Comparison of ENCODE assay signal across 22 cellular contexts in the genomic region with DNA sequence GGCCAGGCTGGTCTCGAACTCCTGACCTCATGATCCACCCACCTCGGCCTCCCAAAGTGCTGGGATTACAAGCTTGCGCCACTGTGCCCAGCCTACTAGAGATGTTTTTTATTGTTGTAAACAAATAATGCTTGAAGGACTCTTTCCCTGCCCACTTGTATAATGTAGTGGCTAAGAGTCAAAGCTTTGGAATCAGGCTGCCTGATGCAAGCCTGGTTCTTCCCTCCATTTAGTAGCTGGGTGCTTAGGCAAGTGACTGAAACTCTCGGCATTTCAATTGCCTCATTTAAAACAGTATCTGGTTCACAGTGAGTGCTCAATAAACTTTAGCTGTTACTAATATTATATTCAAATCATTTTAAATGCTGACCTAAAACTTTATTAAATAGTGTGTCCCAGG.
DNase-seq lines count a peak whose midpoint lies in the region; ATAC-seq, FAIRE-seq and TF ChIP-seq lines count a peak whose summit lies in the region.
"Had no signal": no experiment of that assay in that cellular context is flagged by ENCODE, and none has a peak within 500 bp of the region (broad histone marks: within the 10 kb centered on the region; RNA-seq: fewer than 3 reads in every experiment).

No MANE protein-coding gene starts in this region.

- H3K4me1 ChIP-seq in neutrophil (ENCODE audit: control insufficient read depth in 1 of 2, insufficient read depth in 1 of 2, low read depth in 1 of 2, low read length in 1 of 2) (peaks cover 56 to 60% of the 10 kb centered on the region in 2 experiments), lower lobe of right lung (no peaks in the 10 kb centered on the region)

- H3K36me3 ChIP-seq in neutrophil (no peaks in the 10 kb centered on the region), lower lobe of right lung (no peaks in the 10 kb centered on the region)

- ATAC-seq in lower lobe of right lung (no peak), GM21786 (IDR thresholded peaks at IDR 0.05; ENCODE audit: unreplicated experiment) (no peak), GM21825 (IDR thresholded peaks at IDR 0.05; ENCODE audit: unreplicated experiment) (no peak)
- ATAC-seq: A549; CD8-positive, alpha-beta T cell; GM12878; SK-N-SH treated with all-trans-retinoic acid at 6 μM for 48 hours had no signal

- FAIRE-seq in GM12891 (lab: Jason Lieb, UNC), result no peak
- FAIRE-seq: A549, D721Med, G401.6, GM12878, GM18507 had no signal

- TF ChIP-seq CTCF in AG10803 (conservative IDR thresholded peaks at IDR 0.05; ENCODE audit: low read length), result no peak
- no peak for TF ChIP-seq CTCF in epithelial cell of esophagus (IDR thresholded peaks at IDR 0.05; ENCODE audit: insufficient read depth, low read depth, low read length, missing control alignments)
- no peak for TF ChIP-seq CTCF in neutrophil (IDR thresholded peaks at IDR 0.05)
- TF ChIP-seq CTCF in lower lobe of right lung (IDR thresholded peaks at IDR 0.05), result no peak

- no peak for TF ChIP-seq POLR2A in GM12891 (IDR thresholded peaks at IDR 0.05; ENCODE audit: low read depth, low read length)

- intact Hi-C loops in lower lobe of right lung (cut with DNase I), result no loop called here

- H3K27me3 ChIP-seq in neutrophil, result no peaks in the 10 kb centered on the region
- H3K27me3 ChIP-seq in lower lobe of right lung (ENCODE audit: low read depth), result no peaks in the 10 kb centered on the region

- DNase-seq in AG10803 (ENCODE audit: low read depth), result peak; percentile 56
- peak; percentile 26 for DNase-seq in H4 (ENCODE audit: low spot score)
- peak; percentile 19 for DNase-seq in epithelial cell of esophagus (ENCODE audit: low read depth)
- no peak for DNase-seq in lower lobe of right lung
- no peak for DNase-seq in GM12891 (ENCODE audit: insufficient read length, low spot score)
- DNase-seq: CD8-positive, alpha-beta T cell; DMS79; H9; Kasumi-1; NCI-H187 treated with DMSO at 0.1 percent for 48 hours; NCI-H69; NK-92 treated with Interleukin-12 subunit alpha and Interleukin-12 subunit beta, amount 100 ng/mL, for 24 hours; SHP77 treated with DMSO at 0.1 percent for 48 hours had no signal

- H3K4me3 ChIP-seq in AG10803 (ENCODE audit: low read length), result no peak overlapping the region
- H3K4me3 ChIP-seq in epithelial cell of esophagus (ENCODE audit: low read length), result no peak overlapping the region
- no peak overlapping the region for H3K4me3 ChIP-seq in neutrophil (ENCODE audit: low read depth in 1 of 2, low read length in 1 of 2)
- no peak overlapping the region for H3K4me3 ChIP-seq in lower lobe of right lung
- H3K4me3 ChIP-seq: A549, GM12878 had no signal

- H3K9me3 ChIP-seq in neutrophil, result no peaks in the 10 kb centered on the region
- H3K9me3 ChIP-seq in lower lobe of right lung, result no peaks in the 10 kb centered on the region
- H3K9me3 ChIP-seq: A549 had no signal

- H3K27ac ChIP-seq in neutrophil, result peak overlapping the region; percentile 71
- H3K27ac ChIP-seq in lower lobe of right lung, result no peak overlapping the region
- H3K27ac ChIP-seq: A549 had no signal

TF ChIP-seq in GM12891, 5 proteins besides CTCF, POLR2A, EP300 and RAD21:
- TF ChIP-seq POU2F2 (IDR thresholded peaks at IDR 0.05; ENCODE audit: low read depth, low read length) (no peak), POLR2AphosphoS5 (IDR thresholded peaks at IDR 0.05; ENCODE audit: low read depth, low read length) (no peak), SPI1 (IDR thresholded peaks at IDR 0.05; ENCODE audit: low read depth, low read length) (no peak), PAX5 (IDR thresholded peaks at IDR 0.05; ENCODE audit: insufficient read depth, low read length, severe bottlenecking) (no peak), TAF1 (IDR thresholded peaks at IDR 0.05; ENCODE audit: low read depth, low read length) (no peak)

Comparison
In these comparisons a context has a peak if more than half of its experiments do, and no peak if none do; other contexts are left out.
1. DNase-seq: peak in AG10803 (single experiment), H4 (single experiment) and epithelial cell of esophagus (single experiment); none in lower lobe of right lung (single experiment) and GM12891 (single experiment).